ENCODE assay signal across 8 cellular contexts in genomic region chr1:3747903-3748302, GRCh38. TPM values are rescaled to one million over a fixed set of nuclear protein-coding genes. Genes with fewer than 3 reads are reported as not detected.
DNase-seq lines count a peak whose midpoint lies in the region; ATAC-seq and TF ChIP-seq lines count a peak whose summit lies in the region.

No MANE protein-coding gene starts in this region.

- no peak overlapping the region for H3K14ac ChIP-seq in IMR-90 (replicated peaks; ENCODE audit: low read depth, low read length)

- no TSS peak for BruUV-seq in IMR-90 (replicated peaks; lab: Mats Ljungman, UMichigan)
- no TSS peak for BruUV-seq in mammary epithelial cell (replicated peaks; lab: Mats Ljungman, UMichigan)

- H2AFZ ChIP-seq in IMR-90 (replicated peaks; ENCODE audit: low read length, poor library complexity) (peak overlapping the region; percentile 83), mammary epithelial cell (ENCODE audit: low read depth, low read length) (peak overlapping the region; percentile 0)

- no peak overlapping the region for H2BK15ac ChIP-seq in IMR-90 (ENCODE audit: low read depth, low read length)

- TF ChIP-seq POLR2A in IMR-90 (IDR thresholded peaks at IDR 0.05; ENCODE audit: low read depth, low read length) = no peak

- H3K4me1 ChIP-seq in IMR-90 (ENCODE audit: control insufficient read depth, insufficient read depth, low read length) (peaks cover 8% of the 10 kb centered on the region; the same call in 1 of the 2 replicates), mammary epithelial cell (ENCODE audit: insufficient read depth, low read length) (peaks cover 10% of the 10 kb centered on the region)

- H2BK120ac ChIP-seq in IMR-90 (ENCODE audit: low read depth, low read length) = no peak overlapping the region

- no peak for TF ChIP-seq CTCF in AG10803 (conservative IDR thresholded peaks at IDR 0.05; ENCODE audit: low read length)
- no peak for TF ChIP-seq CTCF in IMR-90 (conservative IDR thresholded peaks at IDR 0.05; ENCODE audit: low read depth, low read length)
- no peak for TF ChIP-seq CTCF in mammary epithelial cell (conservative IDR thresholded peaks at IDR 0.05 in 1 of 2, IDR thresholded peaks at IDR 0.05 in 1 of 2; ENCODE audit: extremely low read depth in 1 of 2, insufficient read depth in 1 of 2, low read depth in 1 of 2, low read length in 2 of 2)
- no peak for TF ChIP-seq CTCF in nephron (IDR thresholded peaks at IDR 0.05; ENCODE audit: unreplicated experiment in 3 of 3)

- H3K27ac Mint-ChIP-seq in nephron = peak overlapping the region; percentile 23 to 74 (median 60)

- H3K27me3 ChIP-seq in IMR-90 (ENCODE audit: control insufficient read depth, insufficient read depth, low read length) = peaks cover 17% of the 10 kb centered on the region
- peaks cover 2% of the 10 kb centered on the region for H3K27me3 ChIP-seq in mammary epithelial cell (ENCODE audit: insufficient read depth, low read length)

- H3K9me1 ChIP-seq in IMR-90 (ENCODE audit: insufficient read depth, low read length) = peaks cover 10% of the 10 kb centered on the region; the same call in 1 of the 2 replicates

- H3K36me3 ChIP-seq in IMR-90 (ENCODE audit: control insufficient read depth, insufficient read depth, low read length) = peaks cover 8% of the 10 kb centered on the region
- no peaks in the 10 kb centered on the region for H3K36me3 ChIP-seq in mammary epithelial cell (ENCODE audit: insufficient read depth, low read length)

- WGBS in IMR-90 (ENCODE audit: extremely low coverage in 2 of 2, insufficient read length in 1 of 2), 2 experiments = 100% methylated on average over 1 of the region's 13 CpGs; no CpG with 5 or more reads in 1 of the 2 experiments
- WGBS in mammary epithelial cell (ENCODE audit: low coverage, missing lambda C conversion rate) = 37% methylated on average over 13 of the region's 13 CpGs

- no peak overlapping the region for H3K4ac ChIP-seq in IMR-90 (ENCODE audit: low read depth, low read length)

- intact Hi-C loops in IMR-90 (cut with micrococcal nuclease) (loop anchor here (2.0 kb wide), 1 partner anchor 25 kb away; the partner anchor contains the start of gene SMIM1), mammary epithelial cell (cut with micrococcal nuclease) (no loop called here)

- H2BK20ac ChIP-seq in IMR-90 (ENCODE audit: low read depth, low read length) = no peak overlapping the region

- ATAC-seq in IMR-90 (ENCODE audit: low read depth) (no peak), GM18511 (IDR thresholded peaks at IDR 0.05; ENCODE audit: unreplicated experiment) (no peak)

- H2AK9ac ChIP-seq in IMR-90 (replicated peaks; ENCODE audit: low read depth, low read length, poor library complexity) = peak overlapping the region; percentile 81

- no peak for DNase-seq in AG10803 (ENCODE audit: low read depth)
- DNase-seq in IMR-90 = no peak
- no peak for DNase-seq in mammary epithelial cell
- no peak for DNase-seq in OCI-M1 (lab: John Stamatoyannopoulos, UW)
- no peak for DNase-seq in medulla oblongata (ENCODE audit: extremely low spot score)
- no peak for DNase-seq in retina

- no peak overlapping the region for H3K23ac ChIP-seq in IMR-90 (ENCODE audit: low read depth, low read length)

- no peak overlapping the region for H3K18ac ChIP-seq in IMR-90 (ENCODE audit: low read depth, low read length)

- CTCF ChIA-PET in IMR-90 (lab: Yijun Ruan, JAX) (no interaction called here), mammary epithelial cell (lab: Charles Lee; ENCODE audit: low non-redundant PET) (no interaction called here)

- peak overlapping the region; percentile 79 to 83 (median 79) for H3K4me3 Mint-ChIP-seq in nephron

- H3K4me3 ChIP-seq in AG10803 (ENCODE audit: low read length) (peak overlapping the region; percentile 73), IMR-90 (ENCODE audit: insufficient read depth, low read depth, low read length) (no peak overlapping the region), mammary epithelial cell (replicated peaks in 1 of 3; ENCODE audit: insufficient read depth in 1 of 3, low read depth in 2 of 3, low read length in 3 of 3) (peak overlapping the region; percentile 64 to 73 (median 66))

- H2BK5ac ChIP-seq in IMR-90 (ENCODE audit: low read depth, low read length, poor library complexity, severe bottlenecking) = no peak overlapping the region

- H3K79me2 ChIP-seq in mammary epithelial cell (ENCODE audit: insufficient read depth, low read length) = peaks cover 4% of the 10 kb centered on the region

- peak overlapping the region; percentile 77; the same call in 1 of the 2 replicates for H4K5ac ChIP-seq in IMR-90 (ENCODE audit: low read depth, low read length)

- H4K8ac ChIP-seq in IMR-90 (ENCODE audit: low read depth in 2 of 2, low read length in 2 of 2) = peak overlapping the region; percentile 72 to 84; a peak in 3 of 4 replicates

- H3K9me3 Mint-ChIP-seq in nephron = no peaks in the 10 kb centered on the region

- peaks cover 11% of the 10 kb centered on the region for H3K27me3 Mint-ChIP-seq in nephron (ENCODE audit: low read depth)

- peaks cover 15 to 27% of the 10 kb centered on the region in 2 experiments for H3K79me1 ChIP-seq in IMR-90 (ENCODE audit: low read depth in 1 of 2, low read length in 2 of 2)

- H3K9me3 ChIP-seq in IMR-90 (ENCODE audit: control insufficient read depth, insufficient read depth, low read length) (no peaks in the 10 kb centered on the region), mammary epithelial cell (replicated peaks; ENCODE audit: insufficient read depth, low read length) (no peaks in the 10 kb centered on the region)

- no peak overlapping the region for H3K56ac ChIP-seq in IMR-90 (ENCODE audit: extremely low read depth, insufficient read depth, low read length)

- H3K4me1 Mint-ChIP-seq in nephron = peaks cover 25% of the 10 kb centered on the region

- peaks cover 9% of the 10 kb centered on the region for H3K36me3 Mint-ChIP-seq in nephron (ENCODE audit: low read depth)

- TF ChIP-seq RAD21 in IMR-90 (IDR thresholded peaks at IDR 0.05; ENCODE audit: low read length) = no peak

- H2AK5ac ChIP-seq in IMR-90 (ENCODE audit: low read depth, low read length) = no peak overlapping the region

- H4K91ac ChIP-seq in IMR-90 (ENCODE audit: insufficient read depth, low read depth, low read length) = no peak overlapping the region

- H3K9ac ChIP-seq in IMR-90 (ENCODE audit: low read depth, low read length) = no peak overlapping the region
- no peak overlapping the region for H3K9ac ChIP-seq in mammary epithelial cell (ENCODE audit: insufficient read depth, low read length)

- H3K4me2 ChIP-seq in IMR-90 (ENCODE audit: low read depth, low read length) (peak overlapping the region; percentile 90; the same call in 1 of the 2 replicates), mammary epithelial cell (ENCODE audit: insufficient read depth, low read depth, low read length) (peak overlapping the region; percentile 98)

- in situ Hi-C loops in IMR-90 (cut with MboI; ENCODE audit: low sequenced_read_pairs) (no loop called here), mammary epithelial cell (cut with MboI; ENCODE audit: low sequenced_read_pairs in 2 of 2) (no loop called here)

- H4K20me1 ChIP-seq in IMR-90 (ENCODE audit: insufficient read depth, low read length) (no peaks in the 10 kb centered on the region; the same call in 1 of the 2 replicates), mammary epithelial cell (ENCODE audit: insufficient read depth, low read length) (no peaks in the 10 kb centered on the region)

- dilution Hi-C loops in IMR-90 (cut with HindIII; ENCODE audit: low sequenced_read_pairs, unreplicated experiment) (no loop called here), mammary epithelial cell (cut with HindIII; ENCODE audit: low sequenced_read_pairs) (no loop called here)

- H3K27ac ChIP-seq in IMR-90 (ENCODE audit: insufficient read depth, low read length) (no peak overlapping the region), mammary epithelial cell (ENCODE audit: insufficient read depth, low read depth, low read length) (no peak overlapping the region)

- POLR2A ChIA-PET in IMR-90 (lab: Charles Lee; ENCODE audit: unreplicated experiment) = no interaction called here

TF ChIP-seq in IMR-90, 13 proteins besides CTCF, POLR2A, EP300 and RAD21:
- no peak for TF ChIP-seq CEBPB (IDR thresholded peaks at IDR 0.05; ENCODE audit: low read depth, low read length)
- no peak for TF ChIP-seq MAFK (IDR thresholded peaks at IDR 0.05; ENCODE audit: low read depth, low read length)
- TF ChIP-seq SMC3 (IDR thresholded peaks at IDR 0.05; ENCODE audit: low read depth, low read length) = no peak
- no peak for TF ChIP-seq MAZ (IDR thresholded peaks at IDR 0.05; ENCODE audit: borderline replicate concordance, low read depth, low read length)

RNA-seq across cellular contexts. Expression of gene CCDC27, which starts 4.3 kb away (rescaled TPM):
- not detected in 2 replicates for total RNA-seq in IMR-90 (2012; rRNA removed)
- not detected in 2 replicates for polyA plus RNA-seq in IMR-90 (2012; rRNA removed)
- polyA plus RNA-seq in IMR-90 (2012; cell fraction: cytosol; rRNA removed) = not detected in 2 replicates
- not detected in 2 replicates for polyA plus RNA-seq in IMR-90 (2012; cell fraction: nucleus; rRNA removed; ENCODE audit: low replicate concordance)
- total RNA-seq in mammary epithelial cell = not detected
- not detected for polyA plus RNA-seq in mammary epithelial cell
- polyA minus RNA-seq in mammary epithelial cell = not detected

RNA-seq across cellular contexts. Expression of gene SMIM1, which starts 24.6 kb away (rescaled TPM):
- total RNA-seq in IMR-90 (2012; rRNA removed) (0.90 and 1.9 TPM in 2 replicates), mammary epithelial cell (1 to 10 TPM; 1.2 to 2.1 TPM)
- polyA plus RNA-seq in IMR-90 (2012; rRNA removed) (3.4 and 7.6 TPM in 2 replicates), mammary epithelial cell (0.59 TPM)
- polyA plus RNA-seq in IMR-90 (2012; cell fraction: cytosol; rRNA removed) = 2.4 and 11.2 TPM in 2 replicates
- 1.2 and 5.9 TPM in 2 replicates for polyA plus RNA-seq in IMR-90 (2012; cell fraction: nucleus; rRNA removed; ENCODE audit: low replicate concordance)
- polyA minus RNA-seq in mammary epithelial cell = not detected

RNA-seq across cellular contexts. Expression of gene LRRC47, which starts 48.4 kb away (rescaled TPM):
- total RNA-seq in IMR-90 (2012; rRNA removed) (15.2 and 23.1 TPM in 2 replicates), mammary epithelial cell (10 to 100 TPM; 31.2 to 40.2 TPM)
- polyA plus RNA-seq in IMR-90 (2012; rRNA removed) (19.2 and 19.7 TPM in 2 replicates), mammary epithelial cell (19.8 TPM)
- 18.0 and 18.8 TPM in 2 replicates for polyA plus RNA-seq in IMR-90 (2012; cell fraction: cytosol; rRNA removed)
- polyA plus RNA-seq in IMR-90 (2012; cell fraction: nucleus; rRNA removed; ENCODE audit: low replicate concordance) = 28.6 and 36.5 TPM in 2 replicates
- polyA minus RNA-seq in mammary epithelial cell = 46.5 TPM
